28 cellular contexts compared by ENCODE assay signal in genomic region chr2:191127235-191127634, GRCh38. TPM values are rescaled to one million over a fixed set of nuclear protein-coding genes. Genes with fewer than 3 reads are reported as not detected.
A peak's percentile ranks its signal among the peaks of the same experiment; 100 is the strongest.
DNase-seq lines count a peak whose midpoint lies in the region; ATAC-seq and TF ChIP-seq lines count a peak whose summit lies in the region.
"Had no signal": no experiment of that assay in that cellular context is flagged by ENCODE, and none has a peak within 500 bp of the region (broad histone marks: within the 10 kb centered on the region; RNA-seq: fewer than 3 reads in every experiment).

No MANE protein-coding gene starts in this region.

- no peaks in the 10 kb centered on the region for H3K27me3 ChIP-seq in CD4-positive, alpha-beta memory T cell (ENCODE audit: insufficient read depth, low read length)
- H3K27me3 ChIP-seq in MM.1S (replicated peaks; ENCODE audit: insufficient read depth, low read length), result no peaks in the 10 kb centered on the region
- H3K27me3 ChIP-seq: hepatocyte, neural progenitor cell had no signal

- H3K4me1 Mint-ChIP-seq in activated CD4-positive, alpha-beta T cell treated with anti-CD3 and anti-CD28 coated beads for 36 hours, result peaks cover 55% of the 10 kb centered on the region
- peaks cover 43 to 73% (median 63%) of the 10 kb centered on the region in 4 donors for H3K4me1 Mint-ChIP-seq in CD4-positive, alpha-beta memory T cell
- H3K4me1 Mint-ChIP-seq in activated CD8-positive, alpha-beta T cell treated with anti-CD3 and anti-CD28 coated beads, Interleukin-2, amount 10 ng/mL, durations not matched to agents 7 days and 5 days (ENCODE audit: low read depth), result peaks cover 83% of the 10 kb centered on the region
- H3K4me1 Mint-ChIP-seq in naive thymus-derived CD8-positive, alpha-beta T cell, result peaks cover 30 to 79% (median 70%) of the 10 kb centered on the region in 4 donors
- H3K4me1 Mint-ChIP-seq: neural progenitor cell had no signal

- H3K9me3 Mint-ChIP-seq in activated CD4-positive, alpha-beta T cell treated with anti-CD3 and anti-CD28 coated beads for 36 hours (ENCODE audit: low read depth), result no peaks in the 10 kb centered on the region
- H3K9me3 Mint-ChIP-seq in CD4-positive, alpha-beta memory T cell, result no peaks in the 10 kb centered on the region
- H3K9me3 Mint-ChIP-seq in activated CD8-positive, alpha-beta T cell treated with anti-CD3 and anti-CD28 coated beads, Interleukin-2, amount 10 ng/mL, durations not matched to agents 7 days and 5 days (ENCODE audit: insufficient read depth), result no peaks in the 10 kb centered on the region
- no peaks in the 10 kb centered on the region for H3K9me3 Mint-ChIP-seq in naive thymus-derived CD8-positive, alpha-beta T cell
- H3K9me3 Mint-ChIP-seq: neural progenitor cell; stimulated activated memory B cell treated with anti-CD40 and anti-IgM and Interleukin-4, amounts not matched to agents 10 μg/mL and 1 μg/mL and 100 μg/mL, for 72 hours had no signal

- POLR2A ChIA-PET in activated CD4-positive, alpha-beta T cell treated with anti-CD3 and anti-CD28 coated beads for 36 hours (lab: Charles Lee), result no interaction called here
- POLR2A ChIA-PET in CD4-positive, alpha-beta memory T cell (lab: Charles Lee; ENCODE audit: partially characterized antibody), result interaction anchor here (1.0 to 3.7 kb wide), 5 partner anchors 12 to 115 kb away, joined by 3 to 31 read pairs (median 10); partner anchors contain the start of gene STAT4
- POLR2A ChIA-PET in activated CD8-positive, alpha-beta T cell treated with anti-CD3 and anti-CD28 coated beads, Interleukin-2, amount 10 ng/mL, durations not matched to agents 7 days and 5 days (lab: Charles Lee), result interaction anchor here (1.0 to 4.5 kb wide), 6 partner anchors 12 to 73 kb away, joined by 3 to 28 read pairs (median 10); partner anchors contain the start of gene STAT4
- POLR2A ChIA-PET in naive thymus-derived CD8-positive, alpha-beta T cell (lab: Charles Lee), result interaction anchor here (0.9 to 2.7 kb wide), 2 partner anchors 12 to 23 kb away, joined by 5 to 10 read pairs; no protein-coding TSS in a partner anchor

- H3K4me3 ChIP-seq in CD4-positive, alpha-beta memory T cell (ENCODE audit: low read length in 2 of 2), result no peak overlapping the region
- H3K4me3 ChIP-seq in MM.1S (ENCODE audit: low read length), result no peak overlapping the region
- H3K4me3 ChIP-seq: hepatocyte, K562, neural progenitor cell, SJSA1 had no signal

- no peaks in the 10 kb centered on the region for H4K20me1 ChIP-seq in MM.1S (ENCODE audit: insufficient read depth, low read length)

- H3K9me2 ChIP-seq in MM.1S (replicated peaks; ENCODE audit: insufficient read depth, low read length), result no peaks in the 10 kb centered on the region

- ATAC-seq in activated CD4-positive, alpha-beta T cell treated with anti-CD3 and anti-CD28 coated beads for 36 hours, result peak; percentile 50
- ATAC-seq in activated CD8-positive, alpha-beta T cell treated with anti-CD3 and anti-CD28 coated beads, Interleukin-2, amount 10 ng/mL, durations not matched to agents 7 days and 5 days, result peak; percentile 26
- peak in 1 of 2 donors; percentile 70 for ATAC-seq in naive thymus-derived CD8-positive, alpha-beta T cell
- ATAC-seq: HCT116, K562, left colon, right cardiac atrium had no signal

- CTCF ChIA-PET in activated CD4-positive, alpha-beta T cell treated with anti-CD3 and anti-CD28 coated beads for 36 hours (lab: Charles Lee), result interaction anchor here (0.6 kb wide), 1 partner anchor 16 kb away, joined by 3 read pairs; no protein-coding TSS in a partner anchor
- CTCF ChIA-PET in CD4-positive, alpha-beta memory T cell (lab: Charles Lee; ENCODE audit: partially characterized antibody), result interaction anchor here (0.9 to 7.1 kb wide), 5 partner anchors 12 to 75 kb away, joined by 3 to 31 read pairs (median 6); no protein-coding TSS in a partner anchor
- CTCF ChIA-PET in activated CD8-positive, alpha-beta T cell treated with anti-CD3 and anti-CD28 coated beads, Interleukin-2, amount 10 ng/mL, durations not matched to agents 7 days and 5 days (lab: Charles Lee), result interaction anchor here (0.8 to 5.5 kb wide), 10 partner anchors 12 to 89 kb away, joined by 3 to 37 read pairs (median 7); partner anchors contain the start of gene STAT4

- no peak overlapping the region for H3K9ac ChIP-seq in MM.1S (ENCODE audit: low read length)
- H3K9ac ChIP-seq: neural progenitor cell had no signal

- H3K36me3 Mint-ChIP-seq in activated CD4-positive, alpha-beta T cell treated with anti-CD3 and anti-CD28 coated beads for 36 hours (ENCODE audit: low read depth), result peaks cover 46% of the 10 kb centered on the region
- H3K36me3 Mint-ChIP-seq in CD4-positive, alpha-beta memory T cell, result peaks cover 53 to 55% of the 10 kb centered on the region in 2 donors
- H3K36me3 Mint-ChIP-seq in activated CD8-positive, alpha-beta T cell treated with anti-CD3 and anti-CD28 coated beads, Interleukin-2, amount 10 ng/mL, durations not matched to agents 7 days and 5 days (ENCODE audit: low read depth), result peaks cover 83% of the 10 kb centered on the region
- H3K36me3 Mint-ChIP-seq in naive thymus-derived CD8-positive, alpha-beta T cell, result peaks cover 9 to 74% (median 28%) of the 10 kb centered on the region in 3 donors
- H3K36me3 Mint-ChIP-seq: neural progenitor cell had no signal

- TF ChIP-seq CTCF in MM.1S (IDR thresholded peaks at IDR 0.05; ENCODE audit: low read length), result no peak

- H3K4me2 ChIP-seq in MM.1S (ENCODE audit: low read depth, low read length), result no peak overlapping the region
- H3K4me2 ChIP-seq: hepatocyte, neural progenitor cell had no signal

- DNase-seq in activated CD4-positive, alpha-beta T cell treated with anti-CD3 and anti-CD28 coated beads for 36 hours, result no peak
- DNase-seq in activated CD4-positive, alpha-beta T cell treated with anti-CD3 and anti-CD28 coated beads for 4 hours, result no peak
- no peak for DNase-seq in CD4-positive, alpha-beta memory T cell
- DNase-seq in activated CD8-positive, alpha-beta T cell treated with anti-CD3 and anti-CD28 coated beads, Interleukin-2, amount 10 ng/mL, durations not matched to agents 7 days and 5 days, result no peak
- no peak for DNase-seq in naive thymus-derived CD8-positive, alpha-beta T cell
- DNase-seq in GF-D8 (lab: John Stamatoyannopoulos, UW) (no peak), MM.1S (no peak), posterior cingulate gyrus (no peak)
- DNase-seq: activated CD4-positive, alpha-beta T cell treated with anti-CD3 and anti-CD28 coated beads, Interleukin-2, amount 50 U/mL, for 1 hour; dermis blood vessel endothelial cell; DMS 273 treated with DMSO at 0.1 percent for 48 hours; EL; left colon; mammary epithelial cell; NCI-H1417 treated with DMSO at 0.1 percent for 48 hours; NCI-H2107; NCI-H774; right cardiac atrium; RPMI8226; stimulated activated CD4-positive, alpha-beta T cell treated with anti-CD3 and anti-CD28 coated beads, Interleukin-12 subunit alpha, Interleukin-12 subunit beta, amount 100 ng/mL, for 4 hours; stimulated activated CD4-positive, alpha-beta T cell treated with anti-CD3 and anti-CD28 coated beads, Interleukin-4, amount 100 ng/mL, for 24 hours had no signal

- peaks cover 55% of the 10 kb centered on the region for H3K4me1 ChIP-seq in CD4-positive, alpha-beta memory T cell (ENCODE audit: insufficient read depth, low read length)
- H3K4me1 ChIP-seq in MM.1S (ENCODE audit: low read length), result no peaks in the 10 kb centered on the region
- H3K4me1 ChIP-seq: neural progenitor cell, SJSA1 had no signal

- no peak overlapping the region for H3K4me3 Mint-ChIP-seq in activated CD4-positive, alpha-beta T cell treated with anti-CD3 and anti-CD28 coated beads for 36 hours
- peak overlapping the region in 3 of 8 donors; percentile 45 to 66 (median 52) for H3K4me3 Mint-ChIP-seq in CD4-positive, alpha-beta memory T cell
- no peak overlapping the region for H3K4me3 Mint-ChIP-seq in activated CD8-positive, alpha-beta T cell treated with anti-CD3 and anti-CD28 coated beads, Interleukin-2, amount 10 ng/mL, durations not matched to agents 7 days and 5 days
- peak overlapping the region in 8 of 10 donors; percentile 3 to 56 (median 18) for H3K4me3 Mint-ChIP-seq in naive thymus-derived CD8-positive, alpha-beta T cell
- H3K4me3 Mint-ChIP-seq: neural progenitor cell; stimulated activated memory B cell treated with anti-CD40 and anti-IgM and Interleukin-4, amounts not matched to agents 10 μg/mL and 1 μg/mL and 100 μg/mL, for 72 hours had no signal

- intact Hi-C loops in activated CD4-positive, alpha-beta T cell treated with anti-CD3 and anti-CD28 coated beads for 36 hours (cut with DNase I, micrococcal nuclease), result no loop called here
- intact Hi-C loops in CD4-positive, alpha-beta memory T cell (cut with micrococcal nuclease), result no loop called here
- intact Hi-C loops in posterior cingulate gyrus (cut with DNase I), result no loop called here

- H3K27ac Mint-ChIP-seq in activated CD4-positive, alpha-beta T cell treated with anti-CD3 and anti-CD28 coated beads for 36 hours, result no peak overlapping the region
- H3K27ac Mint-ChIP-seq in CD4-positive, alpha-beta memory T cell, result peak overlapping the region; percentile 60 to 91 (median 86)
- H3K27ac Mint-ChIP-seq in activated CD8-positive, alpha-beta T cell treated with anti-CD3 and anti-CD28 coated beads, Interleukin-2, amount 10 ng/mL, durations not matched to agents 7 days and 5 days, result peak overlapping the region; percentile 91
- H3K27ac Mint-ChIP-seq in naive thymus-derived CD8-positive, alpha-beta T cell, result peak overlapping the region; percentile 17 to 90 (median 84)
- H3K27ac Mint-ChIP-seq: neural progenitor cell; stimulated activated memory B cell treated with anti-CD40 and anti-IgM and Interleukin-4, amounts not matched to agents 10 μg/mL and 1 μg/mL and 100 μg/mL, for 72 hours had no signal

- H3K9me3 ChIP-seq in CD4-positive, alpha-beta memory T cell (ENCODE audit: control insufficient read depth in 1 of 2, low read length in 2 of 2), result no peaks in the 10 kb centered on the region
- no peaks in the 10 kb centered on the region for H3K9me3 ChIP-seq in MM.1S (replicated peaks; ENCODE audit: insufficient read depth, low read length)
- H3K9me3 ChIP-seq: SJSA1 had no signal

- H3F3A ChIP-seq in MM.1S (ENCODE audit: insufficient read depth, low read length), result no peaks in the 10 kb centered on the region; the same call in 1 of the 2 replicates

- H3K27ac ChIP-seq in CD4-positive, alpha-beta memory T cell (ENCODE audit: low read depth, low read length), result peak overlapping the region; percentile 18
- no peak overlapping the region for H3K27ac ChIP-seq in MM.1S (ENCODE audit: low read length)
- H3K27ac ChIP-seq: hepatocyte, neural progenitor cell, SJSA1 had no signal

- H3K36me3 ChIP-seq in CD4-positive, alpha-beta memory T cell (ENCODE audit: insufficient read depth, low read length), result peaks cover 7% of the 10 kb centered on the region
- H3K36me3 ChIP-seq in MM.1S (replicated peaks; ENCODE audit: insufficient read depth, low read length), result no peaks in the 10 kb centered on the region
- H3K36me3 ChIP-seq: neural progenitor cell, SJSA1 had no signal

- H3K27me3 Mint-ChIP-seq in activated CD4-positive, alpha-beta T cell treated with anti-CD3 and anti-CD28 coated beads for 36 hours, result no peaks in the 10 kb centered on the region
- no peaks in the 10 kb centered on the region for H3K27me3 Mint-ChIP-seq in CD4-positive, alpha-beta memory T cell
- no peaks in the 10 kb centered on the region for H3K27me3 Mint-ChIP-seq in activated CD8-positive, alpha-beta T cell treated with anti-CD3 and anti-CD28 coated beads, Interleukin-2, amount 10 ng/mL, durations not matched to agents 7 days and 5 days (ENCODE audit: low read depth)
- no peaks in the 10 kb centered on the region for H3K27me3 Mint-ChIP-seq in naive thymus-derived CD8-positive, alpha-beta T cell
- H3K27me3 Mint-ChIP-seq: stimulated activated memory B cell treated with anti-CD40 and anti-IgM and Interleukin-4, amounts not matched to agents 10 μg/mL and 1 μg/mL and 100 μg/mL, for 72 hours had no signal

- no peaks in the 10 kb centered on the region for H3K79me2 ChIP-seq in MM.1S (ENCODE audit: low read length)
- H3K79me2 ChIP-seq: hepatocyte had no signal

- H2AFZ ChIP-seq in MM.1S (ENCODE audit: low read length), result no peak overlapping the region
- H2AFZ ChIP-seq: hepatocyte had no signal

RNA-seq across cellular contexts. Expression of gene STAT4, which starts 23.6 kb away (rescaled TPM):
- total RNA-seq in activated CD4-positive, alpha-beta T cell treated with anti-CD3 and anti-CD28 coated beads for 36 hours, result 10 to 100 TPM; 48.8 to 59.5 TPM
- 100 to 1,000 TPM; 114 to 119 TPM for total RNA-seq in CD4-positive, alpha-beta memory T cell
- polyA plus RNA-seq in CD4-positive, alpha-beta memory T cell, result 10 to 100 TPM; 69.7 to 76.6 TPM
- 100 to 1,000 TPM; 154 to 157 TPM for total RNA-seq in activated CD8-positive, alpha-beta T cell treated with anti-CD3 and anti-CD28 coated beads, Interleukin-2, amount 10 ng/mL, durations not matched to agents 7 days and 5 days
- total RNA-seq in naive thymus-derived CD8-positive, alpha-beta T cell, result 100 to 1,000 TPM; 134 to 137 TPM
- 10 to 100 TPM; 63.2 to 75.8 (median 73.7) TPM for polyA plus RNA-seq in naive thymus-derived CD8-positive, alpha-beta T cell
- total RNA-seq: HT1080, K562 had no signal

Comparison
In these comparisons a context has a peak if more than half of its experiments do, and no peak if none do; other contexts are left out.
1. H3K4me3 Mint-ChIP-seq: peak in naive thymus-derived CD8-positive, alpha-beta T cell (8 of 10); none in activated CD4-positive, alpha-beta T cell treated with anti-CD3 and anti-CD28 coated beads for 36 hours (single experiment) and activated CD8-positive, alpha-beta T cell treated with anti-CD3 and anti-CD28 coated beads, Interleukin-2, amount 10 ng/mL, durations not matched to agents 7 days and 5 days (single experiment).